ENCODE assay signal across 8 cellular contexts in the genomic region with DNA sequence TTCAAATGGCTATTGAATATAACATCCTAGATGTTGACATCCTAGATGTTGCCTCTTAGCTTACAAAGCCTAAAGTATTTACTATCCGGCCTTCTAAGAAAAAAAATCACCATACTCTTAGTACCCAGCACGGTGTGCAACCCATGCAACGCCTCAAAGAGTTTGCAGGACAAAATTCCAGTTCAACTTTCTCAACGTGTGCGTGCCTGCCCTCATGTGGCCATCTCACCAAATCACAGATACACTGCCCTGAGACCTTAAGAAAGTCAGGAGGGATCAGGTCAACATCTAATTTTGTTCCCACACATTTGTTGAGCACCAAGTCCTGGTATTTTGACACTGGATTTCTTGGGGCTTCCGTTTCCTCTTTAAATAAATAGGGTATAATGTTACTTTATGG.
DNase-seq lines count a peak whose midpoint lies in the region; ATAC-seq, FAIRE-seq and TF ChIP-seq lines count a peak whose summit lies in the region.

No MANE protein-coding gene starts in this region.

- no peak overlapping the region for H3K27ac ChIP-seq in heart left ventricle

- H3K4me1 ChIP-seq in heart left ventricle, result peaks cover 0 to 19% (median 12%) of the 10 kb centered on the region in 12 donors

- peak in 10 of 12 donors; percentile 9 to 44 (median 29) for TF ChIP-seq CTCF in heart left ventricle (IDR thresholded peaks at IDR 0.05)

- H3K9me3 ChIP-seq in heart left ventricle, result no peaks in the 10 kb centered on the region

- peaks cover 0 to 35% (median 0%) of the 10 kb centered on the region in 9 donors for H3K36me3 ChIP-seq in heart left ventricle

- TF ChIP-seq POLR2A in heart left ventricle (IDR thresholded peaks at IDR 0.05) (no peak), erythroblast (IDR thresholded peaks at IDR 0.05; ENCODE audit: low read length) (no peak)

- DNase-seq in heart left ventricle (no peak), Right ventricle myocardium inferior (ENCODE audit: missing footprints) (no peak), NCI-H460 (ENCODE audit: extremely low read depth, low read depth) (peak; percentile 14), erythroblast (lab: John Stamatoyannopoulos, UW) (peak; percentile 4 to 43), urothelium cell line (ENCODE audit: low spot score) (peak; percentile 42), cortex of kidney (lab: John Stamatoyannopoulos, UW) (no peak)
- no peak for DNase-seq in activated T-cell treated with anti-CD3 and anti-CD28 coated beads, Interleukin-2, amount 50 U/mL, for 48 hours

- no peak for FAIRE-seq in urothelium cell line (lab: Jason Lieb, UNC)

- no peak overlapping the region for H3K4me3 ChIP-seq in heart left ventricle

- intact Hi-C loops in heart left ventricle (cut with DNase I) (loop anchor here in 3 of 10 donors (10.0 kb wide), 1 partner anchor 150 kb away; no protein-coding TSS in a partner anchor), Right ventricle myocardium inferior (cut with DNase I) (no loop called here)

- ATAC-seq in heart left ventricle (no peak), Right ventricle myocardium inferior (no peak), HG03159 (IDR thresholded peaks at IDR 0.05; ENCODE audit: unreplicated experiment) (no peak)

- no peaks in the 10 kb centered on the region for H3K27me3 ChIP-seq in heart left ventricle

- 64 to 77% (median 70%) methylated on average over 6 of the region's 6 CpGs for WGBS in heart left ventricle, 4 donors

Comparison
In these comparisons a context has a peak if more than half of its experiments do, and no peak if none do; other contexts are left out.
1. DNase-seq: peak in NCI-H460 (single experiment), erythroblast (2 of 2) and urothelium cell line (single experiment); none in heart left ventricle (0 of 5), Right ventricle myocardium inferior (single experiment), activated T-cell treated with anti-CD3 and anti-CD28 coated beads, Interleukin-2, amount 50 U/mL, for 48 hours (0 of 2) and cortex of kidney (single experiment).